Comparison of ENCODE assay signal across 8 cellular contexts in genomic region chr17:4945176-4945943, GRCh38. TPM values are rescaled to one million over a fixed set of nuclear protein-coding genes. Genes with fewer than 3 reads are reported as not detected.
DNase-seq lines count a peak whose midpoint lies in the region; ATAC-seq and TF ChIP-seq lines count a peak whose summit lies in the region.

No MANE protein-coding gene starts in this region.

- H3K27ac ChIP-seq in HUES64 (ENCODE audit: low read depth, low read length) (peak overlapping the region; percentile 100), lung (ENCODE audit: low read depth in 1 of 2, low read length in 1 of 2) (peak overlapping the region; percentile 71 to 80)

- WGBS in HUES64 = 80% methylated on average over 7 of the region's 7 CpGs
- 31 to 46% methylated on average over 7 of the region's 7 CpGs for WGBS in lung, 2 donors

- TF ChIP-seq CTCF in lung (IDR thresholded peaks at IDR 0.05; ENCODE audit: control extremely low read depth, extremely low read depth) = no peak

- H3K4me3 ChIP-seq in HUES64 (ENCODE audit: low read length) = peak overlapping the region; percentile 99; the same call in 1 of the 2 replicates
- peak overlapping the region; percentile 30 for H3K4me3 ChIP-seq in lung

- ATAC-seq in lung (ENCODE audit: insufficient read depth, low FRiP score) = peak; percentile 12
- ATAC-seq in GM21576 (IDR thresholded peaks at IDR 0.05; ENCODE audit: unreplicated experiment) = no peak

- in situ Hi-C loops in G401 (cut with HindIII; ENCODE audit: low sequenced_read_pairs) = no loop called here

- peaks cover 57% of the 10 kb centered on the region for H3K36me3 ChIP-seq in HUES64 (ENCODE audit: insufficient read depth, low read length)
- H3K36me3 ChIP-seq in lung (ENCODE audit: control insufficient read depth in 2 of 2, insufficient read depth in 2 of 2, low read length in 2 of 2) = peaks cover 12 to 32% of the 10 kb centered on the region in 2 donors

- DNase-seq in G401 (ENCODE audit: low spot score) (peak; percentile 23), cerebellar cortex (ENCODE audit: low spot score) (peak; percentile 51), lung (ENCODE audit: low spot score) (peak; percentile 84), NCI-H1092 treated with DMSO at 0.1 percent for 48 hours (lab: John Stamatoyannopoulos, UW) (no peak)
- DNase-seq in activated CD4-positive, CD25-positive, alpha-beta regulatory T cell (lab: John Stamatoyannopoulos, UW) = peak; percentile 50 to 67 (median 58)
- DNase-seq in stimulated activated CD8-positive, alpha-beta memory T cell treated with anti-CD3 and anti-CD28 coated beads, Interleukin-15, amount 100 ng/mL, for 1 hour (ENCODE audit: low read depth) = peak; percentile 68

- H3K9me3 ChIP-seq in HUES64 (ENCODE audit: insufficient read depth, low read depth, low read length) (no peaks in the 10 kb centered on the region), lung (ENCODE audit: control insufficient read depth in 2 of 2, insufficient read depth in 1 of 2, low read length in 1 of 2) (no peaks in the 10 kb centered on the region)

- H3K4me1 ChIP-seq in HUES64 (ENCODE audit: insufficient read depth, low read length) = peaks cover 24% of the 10 kb centered on the region; the same call in 1 of the 2 replicates
- H3K4me1 ChIP-seq in lung (ENCODE audit: control insufficient read depth in 2 of 2, insufficient read depth in 2 of 2, low read length in 2 of 2) = peaks cover 3 to 17% of the 10 kb centered on the region in 2 donors

- H3K27me3 ChIP-seq in HUES64 (ENCODE audit: insufficient read depth, low read length) (no peaks in the 10 kb centered on the region), lung (ENCODE audit: control insufficient read depth, insufficient read depth) (no peaks in the 10 kb centered on the region)

- H3K9ac ChIP-seq in HUES64 (ENCODE audit: low read depth, low read length) = peak overlapping the region; percentile 25; the same call in 1 of the 2 replicates

RNA-seq across cellular contexts. Expression of gene PFN1, which starts 3.0 kb away (rescaled TPM):
- 563 and 707 TPM in 2 replicates for total RNA-seq in G401 (2014; rRNA removed; shearing (Covaris generic))
- polyA plus RNA-seq in HUES64 (2013, experiment 1 of 2) = 1,291 TPM
- polyA plus RNA-seq in HUES64 (2013, experiment 2 of 2) = 1,164 TPM
- 100 to 1,000 TPM; 461 to 827 TPM for total RNA-seq in lung
- 1,000 to 10,000 TPM in 1 of 2 donors, 100 to 1,000 TPM in 1; 671 to 2,264 TPM for polyA plus RNA-seq in lung

RNA-seq across cellular contexts. Expression of gene RNF167, which starts 5.3 kb away (rescaled TPM):
- total RNA-seq in G401 (2014; rRNA removed; shearing (Covaris generic)) = 86.0 and 97.4 TPM in 2 replicates
- polyA plus RNA-seq in HUES64 (2013, experiment 1 of 2) = 93.3 TPM
- polyA plus RNA-seq in HUES64 (2013, experiment 2 of 2) = 106 TPM
- total RNA-seq in lung = 100 to 1,000 TPM in 1 of 2 donors, 10 to 100 TPM in 1; 30.8 to 107 TPM
- polyA plus RNA-seq in lung = 100 to 1,000 TPM in 1 of 2 donors, 10 to 100 TPM in 1; 86.7 to 142 TPM

RNA-seq across cellular contexts. Expression of gene SLC25A11, which starts 5.5 kb away (rescaled TPM):
- total RNA-seq in G401 (2014; rRNA removed; shearing (Covaris generic)) = 111 and 132 TPM in 2 replicates
- 53.6 TPM for polyA plus RNA-seq in HUES64 (2013, experiment 1 of 2)
- 54.9 TPM for polyA plus RNA-seq in HUES64 (2013, experiment 2 of 2)
- total RNA-seq in lung = 10 to 100 TPM; 34.8 to 65.8 TPM
- 10 to 100 TPM; 42.5 to 72.1 TPM for polyA plus RNA-seq in lung

RNA-seq across cellular contexts. Expression of gene ENO3, which starts 5.6 kb away (rescaled TPM):
- total RNA-seq in G401 (2014; rRNA removed; shearing (Covaris generic)) = 52.8 and 75.4 TPM in 2 replicates
- 14.8 TPM for polyA plus RNA-seq in HUES64 (2013, experiment 1 of 2)
- polyA plus RNA-seq in HUES64 (2013, experiment 2 of 2) = 18.8 TPM
- 10 to 100 TPM in 1 of 2 donors, 1 to 10 TPM in 1; 3.3 to 10.7 TPM for total RNA-seq in lung
- 1 to 10 TPM; 7.2 to 9.3 TPM for polyA plus RNA-seq in lung

RNA-seq across cellular contexts. Expression of gene GP1BA, which starts 13.3 kb away (rescaled TPM):
- total RNA-seq in G401 (2014; rRNA removed; shearing (Covaris generic)) = not detected in 2 replicates
- not detected for polyA plus RNA-seq in HUES64 (2013, experiment 1 of 2)
- not detected for polyA plus RNA-seq in HUES64 (2013, experiment 2 of 2)
- under 1 TPM; 0.18 to 0.94 TPM for total RNA-seq in lung
- 1 to 10 TPM in 1 of 2 donors, under 1 TPM in 1; 0.26 to 1.4 TPM for polyA plus RNA-seq in lung
